ENCODE assay signal across 9 cellular contexts in genomic region chr19:6457958-6458694, GRCh38.
DNase-seq lines count a peak whose midpoint lies in the region; ATAC-seq and TF ChIP-seq lines count a peak whose summit lies in the region.
"Had no signal": no experiment of that assay in that cellular context is flagged by ENCODE, and none has a peak within 500 bp of the region (broad histone marks: within the 10 kb centered on the region; RNA-seq: fewer than 3 reads in every experiment).

No MANE protein-coding gene starts in this region.

- H3K9ac ChIP-seq in NT2/D1 (ENCODE audit: insufficient read length, low read depth), result peak overlapping the region; percentile 46

- peaks cover 19% of the 10 kb centered on the region for H3K27me3 ChIP-seq in NT2/D1 (ENCODE audit: insufficient read depth, insufficient read length)

- H3K4me3 Mint-ChIP-seq in activated T-cell treated with anti-CD3 and anti-CD28 coated beads, Interleukin-2, amount 50 U/mL, for 24 hours, result peak overlapping the region; percentile 81
- peak overlapping the region; percentile 85 to 92 for H3K4me3 Mint-ChIP-seq in stimulated activated naive B cell treated with anti-CD40 and anti-IgM and Interleukin-4, amounts not matched to agents 10 μg/mL and 1 μg/mL and 100 μg/mL, for 72 hours

- H3K9me3 Mint-ChIP-seq in activated T-cell treated with anti-CD3 and anti-CD28 coated beads, Interleukin-2, amount 50 U/mL, for 24 hours, result peaks cover 16% of the 10 kb centered on the region
- H3K9me3 Mint-ChIP-seq in stimulated activated naive B cell treated with anti-CD40 and anti-IgM and Interleukin-4, amounts not matched to agents 10 μg/mL and 1 μg/mL and 100 μg/mL, for 72 hours, result peaks cover 0 to 7% of the 10 kb centered on the region in 2 donors

- peaks cover 35% of the 10 kb centered on the region for H3K36me3 ChIP-seq in NT2/D1 (ENCODE audit: insufficient read depth, insufficient read length, low read length)

- no peak for ATAC-seq in stimulated activated naive B cell treated with anti-CD40 and anti-IgM and Interleukin-4, amounts not matched to agents 10 μg/mL and 1 μg/mL and 100 μg/mL, for 72 hours (replicated peaks)
- no peak for ATAC-seq in GM19397 (IDR thresholded peaks at IDR 0.05; ENCODE audit: unreplicated experiment)

- no peak for DNase-seq in activated T-cell treated with anti-CD3 and anti-CD28 coated beads, Interleukin-2, amount 50 U/mL, for 24 hours
- DNase-seq in activated T-cell treated with anti-CD3 and anti-CD28 coated beads, Interleukin-2, amount 50 U/mL, for 48 hours, result no peak
- no peak for DNase-seq in NT2/D1 (ENCODE audit: low read depth, low spot score)
- peak; percentile 8 for DNase-seq in fibroblast of mammary gland (ENCODE audit: low read depth)
- DNase-seq in stimulated activated naive B cell treated with anti-CD40 and anti-IgM and Interleukin-4, amounts not matched to agents 10 μg/mL and 1 μg/mL and 100 μg/mL, for 72 hours, result peak; percentile 29
- no peak for DNase-seq in NCI-H524 (lab: John Stamatoyannopoulos, UW)
- DNase-seq in effector CD4-positive, alpha-beta T cell, result no peak
- DNase-seq: NCI-H2029 treated with DMSO at 0.1 percent for 48 hours had no signal

- H3K4me3 ChIP-seq in NT2/D1 (ENCODE audit: insufficient read length, low read depth) (peak overlapping the region; percentile 13), fibroblast of mammary gland (ENCODE audit: control insufficient read depth, low read depth, low read length) (no peak overlapping the region)

- H3K4me1 Mint-ChIP-seq in activated T-cell treated with anti-CD3 and anti-CD28 coated beads, Interleukin-2, amount 50 U/mL, for 24 hours (ENCODE audit: low read depth), result peaks cover 20% of the 10 kb centered on the region
- peaks cover 19 to 32% of the 10 kb centered on the region in 2 donors for H3K4me1 Mint-ChIP-seq in stimulated activated naive B cell treated with anti-CD40 and anti-IgM and Interleukin-4, amounts not matched to agents 10 μg/mL and 1 μg/mL and 100 μg/mL, for 72 hours

- H3K27me3 Mint-ChIP-seq in activated T-cell treated with anti-CD3 and anti-CD28 coated beads, Interleukin-2, amount 50 U/mL, for 24 hours, result no peaks in the 10 kb centered on the region
- H3K27me3 Mint-ChIP-seq in stimulated activated naive B cell treated with anti-CD40 and anti-IgM and Interleukin-4, amounts not matched to agents 10 μg/mL and 1 μg/mL and 100 μg/mL, for 72 hours, result peaks cover 4 to 5% of the 10 kb centered on the region in 2 donors

- no peak overlapping the region for H3K27ac Mint-ChIP-seq in activated T-cell treated with anti-CD3 and anti-CD28 coated beads, Interleukin-2, amount 50 U/mL, for 24 hours
- H3K27ac Mint-ChIP-seq in stimulated activated naive B cell treated with anti-CD40 and anti-IgM and Interleukin-4, amounts not matched to agents 10 μg/mL and 1 μg/mL and 100 μg/mL, for 72 hours, result peak overlapping the region; percentile 91

- H3K36me3 Mint-ChIP-seq in activated T-cell treated with anti-CD3 and anti-CD28 coated beads, Interleukin-2, amount 50 U/mL, for 24 hours (ENCODE audit: low read depth), result peaks cover 34% of the 10 kb centered on the region
- peaks cover 24 to 34% of the 10 kb centered on the region in 2 donors for H3K36me3 Mint-ChIP-seq in stimulated activated naive B cell treated with anti-CD40 and anti-IgM and Interleukin-4, amounts not matched to agents 10 μg/mL and 1 μg/mL and 100 μg/mL, for 72 hours

- H3K9me3 ChIP-seq in NT2/D1 (ENCODE audit: insufficient read depth, low read length), result peaks cover 23% of the 10 kb centered on the region

- no peak for TF ChIP-seq CTCF in fibroblast of mammary gland (conservative IDR thresholded peaks at IDR 0.05; ENCODE audit: control insufficient read depth, insufficient read depth, low read depth, low read length)

- H3K4me1 ChIP-seq in NT2/D1 (ENCODE audit: insufficient read depth, insufficient read length), result peaks cover 8% of the 10 kb centered on the region

Comparison
In these comparisons a context has a peak if more than half of its experiments do, and no peak if none do; other contexts are left out.
1. DNase-seq: peak in fibroblast of mammary gland (single experiment) and stimulated activated naive B cell treated with anti-CD40 and anti-IgM and Interleukin-4, amounts not matched to agents 10 μg/mL and 1 μg/mL and 100 μg/mL, for 72 hours (single experiment); none in activated T-cell treated with anti-CD3 and anti-CD28 coated beads, Interleukin-2, amount 50 U/mL, for 24 hours (single experiment), activated T-cell treated with anti-CD3 and anti-CD28 coated beads, Interleukin-2, amount 50 U/mL, for 48 hours (0 of 2), NT2/D1 (single experiment), NCI-H524 (0 of 2) and effector CD4-positive, alpha-beta T cell (single experiment).